Comparison of ENCODE assay signal across 8 cellular contexts in the genomic region with DNA sequence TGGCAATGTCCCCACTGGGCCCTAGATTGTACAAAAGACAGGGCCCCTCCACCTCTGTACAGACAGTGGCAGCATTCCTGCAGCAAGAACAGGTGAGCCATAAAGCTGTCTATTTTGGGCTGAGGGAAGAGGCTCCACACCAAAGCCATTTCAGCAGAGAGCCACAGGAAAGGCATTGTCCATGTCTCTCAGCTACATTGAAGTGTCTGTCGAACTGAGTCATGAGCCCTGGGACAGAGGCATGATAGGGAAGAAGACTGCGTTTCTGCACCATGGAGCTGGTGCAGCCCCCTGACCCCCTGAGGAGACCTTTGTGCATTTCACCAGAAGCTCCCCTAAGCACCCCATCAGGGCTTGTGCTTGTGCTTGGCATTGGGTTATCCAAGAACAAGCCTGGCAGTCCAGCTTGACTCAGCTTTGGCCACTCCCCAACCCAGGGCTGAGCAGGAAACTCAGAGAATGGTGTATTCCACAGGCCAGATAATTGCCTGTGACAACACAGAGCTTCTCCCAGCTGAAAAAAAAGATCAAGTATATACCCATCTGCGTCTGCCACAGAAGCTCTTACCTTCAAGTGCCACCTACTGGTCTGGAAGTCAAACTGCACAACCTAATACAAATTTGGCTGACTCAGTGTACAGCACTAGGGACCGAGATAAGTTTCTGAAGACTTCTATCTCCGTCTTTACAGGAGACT. TPM values are rescaled to one million over a fixed set of nuclear protein-coding genes. Genes with fewer than 3 reads are reported as not detected.
A peak's percentile ranks its signal among the peaks of the same experiment; 100 is the strongest.
DNase-seq lines count a peak whose midpoint lies in the region; ATAC-seq and TF ChIP-seq lines count a peak whose summit lies in the region.

No MANE protein-coding gene starts in this region.

- no peak overlapping the region for H3K27ac ChIP-seq in uterus

- intact Hi-C loops in Calu3 (cut with micrococcal nuclease; ENCODE audit: unreplicated experiment) (loop anchor here (1.0 kb wide), 2 partner anchors 210 to 325 kb away; no protein-coding TSS in a partner anchor), uterus (cut with DNase I; ENCODE audit: low total_unique reads) (no loop called here)

- ATAC-seq in GM19395 (IDR thresholded peaks at IDR 0.05; ENCODE audit: unreplicated experiment) = peak; percentile 93
- peak; percentile 87 for ATAC-seq in HG03457 (IDR thresholded peaks at IDR 0.05; ENCODE audit: unreplicated experiment)

- TF ChIP-seq POLR2A in uterus (IDR thresholded peaks at IDR 0.05) = no peak

- no peaks in the 10 kb centered on the region for H3K4me1 Mint-ChIP-seq in Calu3 (ENCODE audit: low read depth, unreplicated experiment)
- H3K4me1 Mint-ChIP-seq in brain = peaks cover under 1% of the 10 kb centered on the region

- no peaks in the 10 kb centered on the region for H3K36me3 ChIP-seq in uterus

- CTCF ChIA-PET in Calu3 (lab: Charles Lee) = interaction anchor here (0.5 to 3.1 kb wide), 5 partner anchors 140 to 1373 kb away, joined by 3 to 47 read pairs (median 5); no protein-coding TSS in a partner anchor

- no peaks in the 10 kb centered on the region for H3K4me1 ChIP-seq in uterus

- no TSS peak for BruUV-seq in Calu3 (replicated peaks; lab: Mats Ljungman, UMichigan)

- no peak overlapping the region for H3K4me3 ChIP-seq in uterus

- H3K27me3 ChIP-seq in uterus = no peaks in the 10 kb centered on the region

- H3K27ac Mint-ChIP-seq in Calu3 (ENCODE audit: unreplicated experiment) = no peak overlapping the region
- H3K27ac Mint-ChIP-seq in brain = no peak overlapping the region

- H3K4me3 Mint-ChIP-seq in Calu3 (ENCODE audit: low read depth, unreplicated experiment) = no peak overlapping the region
- H3K4me3 Mint-ChIP-seq in brain = peak overlapping the region in 1 of 5 experiments; percentile 13

- H3K9me3 Mint-ChIP-seq in Calu3 (ENCODE audit: low read depth, unreplicated experiment) = no peaks in the 10 kb centered on the region
- H3K9me3 Mint-ChIP-seq in brain = peaks cover 17 to 33% (median 30%) of the 10 kb centered on the region in 5 experiments

- H3K27me3 Mint-ChIP-seq in Calu3 (ENCODE audit: unreplicated experiment) = no peaks in the 10 kb centered on the region
- peaks cover 4% of the 10 kb centered on the region for H3K27me3 Mint-ChIP-seq in brain

- H3K36me3 Mint-ChIP-seq in Calu3 (ENCODE audit: insufficient read depth, unreplicated experiment) = no peaks in the 10 kb centered on the region
- peaks cover 7% of the 10 kb centered on the region for H3K36me3 Mint-ChIP-seq in brain

- peak; percentile 13 for DNase-seq in Calu3
- peak; percentile 95 for DNase-seq in NCI-H69 (lab: John Stamatoyannopoulos, UW)
- peak; percentile 69 for DNase-seq in left kidney (ENCODE audit: low read depth, low spot score)
- peak in 1 of 2 donors; percentile 38 for DNase-seq in uterus
- DNase-seq in GM19240 (ENCODE audit: insufficient read length, low spot score) = no peak

- TF ChIP-seq CTCF in Calu3 (IDR thresholded peaks at IDR 0.05; ENCODE audit: unreplicated experiment) (peak; percentile 28), brain (conservative IDR thresholded peaks at IDR 0.05) (peak; percentile 64 to 73), uterus (IDR thresholded peaks at IDR 0.05) (peak; percentile 29 to 66 (median 55))

- H3K9me3 ChIP-seq in uterus = peaks cover 0 to 13% of the 10 kb centered on the region in 2 donors

RNA-seq across cellular contexts. Expression of a gene that starts 5.9 kb away (rescaled TPM):
- total RNA-seq in Calu3 (2022) (0.38 and 0.93 TPM in 2 replicates), uterus (10 to 100 TPM in 1 of 4 donors, 1 to 10 TPM in 3; 1.8 to 13.3 (median 3.3) TPM)
- 18.7 TPM for polyA plus RNA-seq in brain (ENCODE audit: insufficient read depth, low read depth, low replicate concordance)
